In the genomic region with DNA sequence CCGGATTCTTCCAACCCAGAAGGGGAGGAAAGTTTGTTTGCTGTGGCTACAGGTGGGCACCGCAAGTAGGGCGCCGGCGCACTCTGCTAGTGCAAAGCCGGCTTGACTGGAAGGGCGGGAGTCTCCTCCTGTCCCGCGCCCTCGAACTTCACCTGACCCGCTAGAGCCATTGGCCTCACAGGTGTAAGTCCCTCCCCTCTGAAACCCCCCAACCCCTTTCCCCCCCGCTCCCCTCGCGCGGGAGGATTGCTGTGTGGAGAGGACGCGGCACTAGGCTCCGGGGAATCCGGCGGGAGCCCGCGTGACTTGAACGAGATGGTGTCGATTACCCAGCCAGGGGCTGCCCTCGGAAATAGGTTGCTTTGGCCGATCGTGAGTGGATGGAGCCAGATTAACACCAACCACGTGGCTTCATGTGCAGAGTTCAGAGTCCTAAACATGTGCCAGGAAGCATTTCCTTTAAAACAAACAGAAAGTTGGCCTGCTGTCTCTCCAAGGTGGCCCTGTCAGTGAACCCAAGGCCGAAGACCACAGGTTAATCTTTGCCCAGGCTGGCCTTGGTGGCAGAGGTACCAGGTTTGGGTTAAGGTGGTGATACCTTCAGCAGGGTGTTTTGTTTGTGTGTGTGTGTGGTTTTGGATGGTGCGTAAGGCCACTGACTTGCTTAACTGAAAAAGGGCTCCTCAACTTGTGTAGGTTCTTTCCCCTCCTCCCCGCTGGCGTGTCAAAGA, we compare ENCODE assay signal across 1 cellular context.
TF ChIP-seq lines count a peak whose summit lies in the region.

No MANE protein-coding gene starts in this region.

TF ChIP-seq in HepG2, 621 proteins besides CTCF, POLR2A, EP300 and RAD21 (continued from another document and continues in another):
- TF ChIP-seq, protein P1, sequence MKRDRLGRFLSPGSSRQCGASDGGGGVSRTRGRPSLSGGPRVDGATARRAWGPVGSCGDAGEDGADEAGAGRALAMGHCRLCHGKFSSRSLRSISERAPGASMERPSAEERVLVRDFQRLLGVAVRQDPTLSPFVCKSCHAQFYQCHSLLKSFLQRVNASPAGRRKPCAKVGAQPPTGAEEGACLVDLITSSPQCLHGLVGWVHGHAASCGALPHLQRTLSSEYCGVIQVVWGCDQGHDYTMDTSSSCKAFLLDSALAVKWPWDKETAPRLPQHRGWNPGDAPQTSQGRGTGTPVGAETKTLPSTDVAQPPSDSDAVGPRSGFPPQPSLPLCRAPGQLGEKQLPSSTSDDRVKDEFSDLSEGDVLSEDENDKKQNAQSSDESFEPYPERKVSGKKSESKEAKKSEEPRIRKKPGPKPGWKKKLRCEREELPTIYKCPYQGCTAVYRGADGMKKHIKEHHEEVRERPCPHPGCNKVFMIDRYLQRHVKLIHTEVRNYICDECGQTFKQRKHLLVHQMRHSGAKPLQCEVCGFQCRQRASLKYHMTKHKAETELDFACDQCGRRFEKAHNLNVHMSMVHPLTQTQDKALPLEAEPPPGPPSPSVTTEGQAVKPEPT (CRISPR knock-in tag; IDR thresholded peaks at IDR 0.05; ENCODE audit: low read depth) = peak; percentile 71
- peak; percentile 78; the same call in 1 of the 2 replicates for TF ChIP-seq RCOR2 (CRISPR knock-in tag; IDR thresholded peaks at IDR 0.05)
- TF ChIP-seq HOXA3 (CRISPR knock-in tag; IDR thresholded peaks at IDR 0.05) = peak; percentile 86
- TF ChIP-seq TCF7 (IDR thresholded peaks at IDR 0.05; ENCODE audit: low read depth) = peak; percentile 23; the same call in 1 of the 2 replicates
- peak; percentile 91 for TF ChIP-seq ELF3 (CRISPR knock-in tag; IDR thresholded peaks at IDR 0.05)
- peak; percentile 68; the same call in 1 of the 2 replicates for TF ChIP-seq CBX5 (CRISPR knock-in tag; IDR thresholded peaks at IDR 0.05; ENCODE audit: borderline replicate concordance)
- no peak for TF ChIP-seq ZNF510 (CRISPR knock-in tag; IDR thresholded peaks at IDR 0.05; ENCODE audit: low read depth)
- TF ChIP-seq, protein P2, sequence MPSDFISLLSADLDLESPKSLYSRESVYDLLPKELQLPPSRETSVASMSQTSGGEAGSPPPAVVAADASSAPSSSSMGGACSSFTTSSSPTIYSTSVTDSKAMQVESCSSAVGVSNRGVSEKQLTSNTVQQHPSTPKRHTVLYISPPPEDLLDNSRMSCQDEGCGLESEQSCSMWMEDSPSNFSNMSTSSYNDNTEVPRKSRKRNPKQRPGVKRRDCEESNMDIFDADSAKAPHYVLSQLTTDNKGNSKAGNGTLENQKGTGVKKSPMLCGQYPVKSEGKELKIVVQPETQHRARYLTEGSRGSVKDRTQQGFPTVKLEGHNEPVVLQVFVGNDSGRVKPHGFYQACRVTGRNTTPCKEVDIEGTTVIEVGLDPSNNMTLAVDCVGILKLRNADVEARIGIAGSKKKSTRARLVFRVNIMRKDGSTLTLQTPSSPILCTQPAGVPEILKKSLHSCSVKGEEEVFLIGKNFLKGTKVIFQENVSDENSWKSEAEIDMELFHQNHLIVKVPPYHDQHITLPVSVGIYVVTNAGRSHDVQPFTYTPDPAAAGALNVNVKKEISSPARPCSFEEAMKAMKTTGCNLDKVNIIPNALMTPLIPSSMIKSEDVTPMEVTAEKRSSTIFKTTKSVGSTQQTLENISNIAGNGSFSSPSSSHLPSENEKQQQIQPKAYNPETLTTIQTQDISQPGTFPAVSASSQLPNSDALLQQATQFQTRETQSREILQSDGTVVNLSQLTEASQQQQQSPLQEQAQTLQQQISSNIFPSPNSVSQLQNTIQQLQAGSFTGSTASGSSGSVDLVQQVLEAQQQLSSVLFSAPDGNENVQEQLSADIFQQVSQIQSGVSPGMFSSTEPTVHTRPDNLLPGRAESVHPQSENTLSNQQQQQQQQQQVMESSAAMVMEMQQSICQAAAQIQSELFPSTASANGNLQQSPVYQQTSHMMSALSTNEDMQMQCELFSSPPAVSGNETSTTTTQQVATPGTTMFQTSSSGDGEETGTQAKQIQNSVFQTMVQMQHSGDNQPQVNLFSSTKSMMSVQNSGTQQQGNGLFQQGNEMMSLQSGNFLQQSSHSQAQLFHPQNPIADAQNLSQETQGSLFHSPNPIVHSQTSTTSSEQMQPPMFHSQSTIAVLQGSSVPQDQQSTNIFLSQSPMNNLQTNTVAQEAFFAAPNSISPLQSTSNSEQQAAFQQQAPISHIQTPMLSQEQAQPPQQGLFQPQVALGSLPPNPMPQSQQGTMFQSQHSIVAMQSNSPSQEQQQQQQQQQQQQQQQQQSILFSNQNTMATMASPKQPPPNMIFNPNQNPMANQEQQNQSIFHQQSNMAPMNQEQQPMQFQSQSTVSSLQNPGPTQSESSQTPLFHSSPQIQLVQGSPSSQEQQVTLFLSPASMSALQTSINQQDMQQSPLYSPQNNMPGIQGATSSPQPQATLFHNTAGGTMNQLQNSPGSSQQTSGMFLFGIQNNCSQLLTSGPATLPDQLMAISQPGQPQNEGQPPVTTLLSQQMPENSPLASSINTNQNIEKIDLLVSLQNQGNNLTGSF (CRISPR knock-in tag; IDR thresholded peaks at IDR 0.05) = peak; percentile 45; the same call in 1 of the 2 replicates
- peak; percentile 78 for TF ChIP-seq GABPB1 (CRISPR knock-in tag; IDR thresholded peaks at IDR 0.05)
- TF ChIP-seq FOXJ3 (CRISPR knock-in tag; IDR thresholded peaks at IDR 0.05; ENCODE audit: borderline replicate concordance) = peak; percentile 81; the same call in 1 of the 2 replicates
- TF ChIP-seq, protein P3, sequence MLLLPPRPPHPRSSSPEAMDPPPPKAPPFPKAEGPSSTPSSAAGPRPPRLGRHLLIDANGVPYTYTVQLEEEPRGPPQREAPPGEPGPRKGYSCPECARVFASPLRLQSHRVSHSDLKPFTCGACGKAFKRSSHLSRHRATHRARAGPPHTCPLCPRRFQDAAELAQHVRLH (CRISPR knock-in tag; IDR thresholded peaks at IDR 0.05; ENCODE audit: borderline replicate concordance, low read depth) = peak; percentile 98
- TF ChIP-seq REXO4 (CRISPR knock-in tag; IDR thresholded peaks at IDR 0.05; ENCODE audit: borderline replicate concordance) = no peak
- TF ChIP-seq ZZZ3 (CRISPR knock-in tag; IDR thresholded peaks at IDR 0.05; ENCODE audit: borderline replicate concordance) = peak; percentile 92
- TF ChIP-seq ZNF549 (CRISPR knock-in tag; IDR thresholded peaks at IDR 0.05) = no peak
- peak; percentile 80; the same call in 1 of the 2 replicates for TF ChIP-seq ZNF556 (CRISPR knock-in tag; IDR thresholded peaks at IDR 0.05; ENCODE audit: borderline replicate concordance)
- TF ChIP-seq TMF1 (CRISPR knock-in tag; IDR thresholded peaks at IDR 0.05; ENCODE audit: low read depth) = peak; percentile 84
- peak; percentile 40 for TF ChIP-seq YY1 (IDR thresholded peaks at IDR 0.05; ENCODE audit: insufficient read depth, insufficient replicate concordance, low read depth, low read length)
- peak; percentile 68 for TF ChIP-seq TEAD3 (CRISPR knock-in tag; optimal IDR thresholded peaks at IDR 0.05; ENCODE audit: borderline replicate concordance)
- TF ChIP-seq KDM6A (CRISPR knock-in tag; IDR thresholded peaks at IDR 0.05; ENCODE audit: low read depth) = peak; percentile 93
- TF ChIP-seq FOSL1 (CRISPR knock-in tag; IDR thresholded peaks at IDR 0.05; ENCODE audit: borderline replicate concordance) = no peak
- peak; percentile 72; the same call in 1 of the 2 replicates for TF ChIP-seq ZNF703 (CRISPR knock-in tag; IDR thresholded peaks at IDR 0.05; ENCODE audit: borderline replicate concordance)
- TF ChIP-seq, protein P4, sequence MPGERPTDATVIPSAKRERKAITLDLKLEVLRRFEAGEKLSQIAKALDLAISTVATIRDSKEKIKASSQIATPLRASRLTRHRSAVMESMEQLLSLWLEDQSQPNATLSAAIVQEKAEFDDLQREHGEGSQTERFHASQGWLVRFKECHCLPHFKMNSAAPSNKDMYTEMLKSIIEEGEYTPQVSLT (CRISPR knock-in tag; IDR thresholded peaks at IDR 0.05; ENCODE audit: borderline replicate concordance, low read depth) = no peak
- TF ChIP-seq SMC3 (IDR thresholded peaks at IDR 0.05; ENCODE audit: low read length) = peak; percentile 32
- no peak for TF ChIP-seq GTF2F1 (IDR thresholded peaks at IDR 0.05; ENCODE audit: low read length)
- TF ChIP-seq ZNF75D (CRISPR knock-in tag; IDR thresholded peaks at IDR 0.05; ENCODE audit: borderline replicate concordance) = peak; percentile 90; the same call in 1 of the 2 replicates
- peak; percentile 23; the same call in 1 of the 2 replicates for TF ChIP-seq SATB2 (CRISPR knock-in tag; IDR thresholded peaks at IDR 0.05)
- no peak for TF ChIP-seq ZNF598 (CRISPR knock-in tag; IDR thresholded peaks at IDR 0.05; ENCODE audit: borderline replicate concordance)
- TF ChIP-seq, protein P5, sequence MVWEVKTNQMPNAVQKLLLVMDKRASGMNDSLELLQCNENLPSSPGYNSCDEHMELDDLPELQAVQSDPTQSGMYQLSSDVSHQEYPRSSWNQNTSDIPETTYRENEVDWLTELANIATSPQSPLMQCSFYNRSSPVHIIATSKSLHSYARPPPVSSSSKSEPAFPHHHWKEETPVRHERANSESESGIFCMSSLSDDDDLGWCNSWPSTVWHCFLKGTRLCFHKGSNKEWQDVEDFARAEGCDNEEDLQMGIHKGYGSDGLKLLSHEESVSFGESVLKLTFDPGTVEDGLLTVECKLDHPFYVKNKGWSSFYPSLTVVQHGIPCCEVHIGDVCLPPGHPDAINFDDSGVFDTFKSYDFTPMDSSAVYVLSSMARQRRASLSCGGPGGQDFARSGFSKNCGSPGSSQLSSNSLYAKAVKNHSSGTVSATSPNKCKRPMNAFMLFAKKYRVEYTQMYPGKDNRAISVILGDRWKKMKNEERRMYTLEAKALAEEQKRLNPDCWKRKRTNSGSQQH (CRISPR knock-in tag; IDR thresholded peaks at IDR 0.05; ENCODE audit: low read depth) = peak; percentile 21; the same call in 1 of the 2 replicates
- TF ChIP-seq, protein P6, sequence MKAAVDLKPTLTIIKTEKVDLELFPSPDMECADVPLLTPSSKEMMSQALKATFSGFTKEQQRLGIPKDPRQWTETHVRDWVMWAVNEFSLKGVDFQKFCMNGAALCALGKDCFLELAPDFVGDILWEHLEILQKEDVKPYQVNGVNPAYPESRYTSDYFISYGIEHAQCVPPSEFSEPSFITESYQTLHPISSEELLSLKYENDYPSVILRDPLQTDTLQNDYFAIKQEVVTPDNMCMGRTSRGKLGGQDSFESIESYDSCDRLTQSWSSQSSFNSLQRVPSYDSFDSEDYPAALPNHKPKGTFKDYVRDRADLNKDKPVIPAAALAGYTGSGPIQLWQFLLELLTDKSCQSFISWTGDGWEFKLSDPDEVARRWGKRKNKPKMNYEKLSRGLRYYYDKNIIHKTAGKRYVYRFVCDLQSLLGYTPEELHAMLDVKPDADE (CRISPR knock-in tag; IDR thresholded peaks at IDR 0.05) = no peak
- TF ChIP-seq SSRP1 (CRISPR knock-in tag; IDR thresholded peaks at IDR 0.05) = no peak
- TF ChIP-seq, protein P7, sequence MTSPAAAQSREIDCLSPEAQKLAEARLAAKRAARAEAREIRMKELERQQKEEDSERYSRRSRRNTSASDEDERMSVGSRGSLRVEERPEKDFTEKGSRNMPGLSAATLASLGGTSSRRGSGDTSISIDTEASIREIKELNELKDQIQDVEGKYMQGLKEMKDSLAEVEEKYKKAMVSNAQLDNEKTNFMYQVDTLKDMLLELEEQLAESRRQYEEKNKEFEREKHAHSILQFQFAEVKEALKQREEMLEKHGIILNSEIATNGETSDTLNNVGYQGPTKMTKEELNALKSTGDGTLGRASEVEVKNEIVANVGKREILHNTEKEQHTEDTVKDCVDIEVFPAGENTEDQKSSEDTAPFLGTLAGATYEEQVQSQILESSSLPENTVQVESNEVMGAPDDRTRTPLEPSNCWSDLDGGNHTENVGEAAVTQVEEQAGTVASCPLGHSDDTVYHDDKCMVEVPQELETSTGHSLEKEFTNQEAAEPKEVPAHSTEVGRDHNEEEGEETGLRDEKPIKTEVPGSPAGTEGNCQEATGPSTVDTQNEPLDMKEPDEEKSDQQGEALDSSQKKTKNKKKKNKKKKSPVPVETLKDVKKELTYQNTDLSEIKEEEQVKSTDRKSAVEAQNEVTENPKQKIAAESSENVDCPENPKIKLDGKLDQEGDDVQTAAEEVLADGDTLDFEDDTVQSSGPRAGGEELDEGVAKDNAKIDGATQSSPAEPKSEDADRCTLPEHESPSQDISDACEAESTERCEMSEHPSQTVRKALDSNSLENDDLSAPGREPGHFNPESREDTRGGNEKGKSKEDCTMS (CRISPR knock-in tag; conservative IDR thresholded peaks at IDR 0.05) = no peak
- TF ChIP-seq, protein P8, sequence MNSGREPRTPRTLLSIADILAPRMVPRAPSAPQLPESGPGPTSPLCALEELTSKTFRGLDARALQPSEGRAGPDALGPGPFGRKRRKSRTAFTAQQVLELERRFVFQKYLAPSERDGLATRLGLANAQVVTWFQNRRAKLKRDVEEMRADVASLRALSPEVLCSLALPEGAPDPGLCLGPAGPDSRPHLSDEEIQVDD (CRISPR knock-in tag; IDR thresholded peaks at IDR 0.05; ENCODE audit: borderline replicate concordance) = no peak
- no peak for TF ChIP-seq ZNF850 (CRISPR knock-in tag; conservative IDR thresholded peaks at IDR 0.05)
- 0 out of 2 replicates have a peak, but pooled peaks have one; percentile 45 for TF ChIP-seq ZBTB38 (CRISPR knock-in tag; IDR thresholded peaks at IDR 0.05)
- TF ChIP-seq NBN (conservative IDR thresholded peaks at IDR 0.05) = no peak
- peak; percentile 68 for TF ChIP-seq POLR2G (IDR thresholded peaks at IDR 0.05; ENCODE audit: low read depth, low read length)
